In the genomic region with DNA sequence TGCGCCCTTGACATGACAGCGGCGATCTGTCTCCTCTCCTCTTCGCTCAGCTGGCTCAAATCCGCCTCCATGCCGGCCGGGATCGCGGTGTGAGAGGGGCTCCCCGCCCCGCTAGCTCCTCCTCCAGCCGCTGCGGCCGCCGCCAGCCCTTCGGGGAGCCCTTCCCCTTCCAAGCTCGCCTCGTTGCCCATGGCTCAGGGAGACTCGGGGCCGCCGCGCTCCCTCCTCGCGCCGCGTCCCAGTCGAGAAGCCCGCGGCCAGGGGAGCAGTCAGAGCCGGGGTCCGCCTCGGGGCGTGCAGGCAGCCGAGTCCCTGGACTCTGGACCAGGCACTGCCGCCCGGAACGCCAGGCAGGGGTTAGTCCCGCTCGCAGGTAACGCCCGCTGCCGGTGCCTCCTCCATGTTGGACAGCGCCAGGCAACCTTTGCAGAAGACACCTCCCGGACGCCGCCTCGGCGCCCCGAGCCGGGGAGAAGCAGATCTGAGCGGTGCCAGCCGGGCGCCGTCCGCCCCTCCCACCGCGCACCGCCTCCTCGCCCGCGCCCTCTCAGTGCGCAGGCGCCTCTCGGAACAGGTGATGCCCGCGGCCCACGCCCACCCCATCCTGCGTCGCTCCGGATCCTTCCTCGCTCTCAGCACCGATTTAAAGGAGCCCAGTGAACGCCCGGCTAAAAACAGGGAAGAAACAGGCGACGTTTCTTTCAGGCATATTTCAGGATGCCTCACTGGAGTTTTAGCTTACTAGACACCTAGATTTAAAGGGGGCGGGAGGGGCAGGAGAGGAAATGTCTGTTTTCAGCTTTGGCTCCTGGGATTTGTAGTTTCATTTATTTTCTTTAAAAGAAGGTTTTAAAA, we compare ENCODE assay signal across 9 cellular contexts. TPM values are rescaled to one million over a fixed set of nuclear protein-coding genes. Genes with fewer than 3 reads are reported as not detected.
DNase-seq lines count a peak whose midpoint lies in the region; ATAC-seq and TF ChIP-seq lines count a peak whose summit lies in the region.
"Had no signal": no experiment of that assay in that cellular context is flagged by ENCODE, and none has a peak within 500 bp of the region (broad histone marks: within the 10 kb centered on the region; RNA-seq: fewer than 3 reads in every experiment).

A gene with protein sequence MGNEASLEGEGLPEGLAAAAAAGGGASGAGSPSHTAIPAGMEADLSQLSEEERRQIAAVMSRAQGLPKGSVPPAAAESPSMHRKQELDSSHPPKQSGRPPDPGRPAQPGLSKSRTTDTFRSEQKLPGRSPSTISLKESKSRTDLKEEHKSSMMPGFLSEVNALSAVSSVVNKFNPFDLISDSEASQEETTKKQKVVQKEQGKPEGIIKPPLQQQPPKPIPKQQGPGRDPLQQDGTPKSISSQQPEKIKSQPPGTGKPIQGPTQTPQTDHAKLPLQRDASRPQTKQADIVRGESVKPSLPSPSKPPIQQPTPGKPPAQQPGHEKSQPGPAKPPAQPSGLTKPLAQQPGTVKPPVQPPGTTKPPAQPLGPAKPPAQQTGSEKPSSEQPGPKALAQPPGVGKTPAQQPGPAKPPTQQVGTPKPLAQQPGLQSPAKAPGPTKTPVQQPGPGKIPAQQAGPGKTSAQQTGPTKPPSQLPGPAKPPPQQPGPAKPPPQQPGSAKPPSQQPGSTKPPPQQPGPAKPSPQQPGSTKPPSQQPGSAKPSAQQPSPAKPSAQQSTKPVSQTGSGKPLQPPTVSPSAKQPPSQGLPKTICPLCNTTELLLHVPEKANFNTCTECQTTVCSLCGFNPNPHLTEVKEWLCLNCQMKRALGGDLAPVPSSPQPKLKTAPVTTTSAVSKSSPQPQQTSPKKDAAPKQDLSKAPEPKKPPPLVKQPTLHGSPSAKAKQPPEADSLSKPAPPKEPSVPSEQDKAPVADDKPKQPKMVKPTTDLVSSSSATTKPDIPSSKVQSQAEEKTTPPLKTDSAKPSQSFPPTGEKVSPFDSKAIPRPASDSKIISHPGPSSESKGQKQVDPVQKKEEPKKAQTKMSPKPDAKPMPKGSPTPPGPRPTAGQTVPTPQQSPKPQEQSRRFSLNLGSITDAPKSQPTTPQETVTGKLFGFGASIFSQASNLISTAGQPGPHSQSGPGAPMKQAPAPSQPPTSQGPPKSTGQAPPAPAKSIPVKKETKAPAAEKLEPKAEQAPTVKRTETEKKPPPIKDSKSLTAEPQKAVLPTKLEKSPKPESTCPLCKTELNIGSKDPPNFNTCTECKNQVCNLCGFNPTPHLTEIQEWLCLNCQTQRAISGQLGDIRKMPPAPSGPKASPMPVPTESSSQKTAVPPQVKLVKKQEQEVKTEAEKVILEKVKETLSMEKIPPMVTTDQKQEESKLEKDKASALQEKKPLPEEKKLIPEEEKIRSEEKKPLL (N-terminal part only) (minus strand): TSS at position 483 of the 855 bp plus-strand sequence. CDS start 292 bp downstream, at position 191.

- H3K36me3 Mint-ChIP-seq in CD8-positive, alpha-beta memory T cell = no peaks in the 10 kb centered on the region
- no peaks in the 10 kb centered on the region for H3K36me3 Mint-ChIP-seq in activated T-cell treated with anti-CD3 and anti-CD28 coated beads, Interleukin-2, amount 50 U/mL, for 72 hours (ENCODE audit: insufficient read depth in 2 of 2)

- peak within 1 kb of the TSS in 1 of 8 donors; percentile 8 for H3K27ac Mint-ChIP-seq in CD8-positive, alpha-beta memory T cell
- no peak within 1 kb of the TSS for H3K27ac Mint-ChIP-seq in activated T-cell treated with anti-CD3 and anti-CD28 coated beads, Interleukin-2, amount 50 U/mL, for 72 hours

- TF ChIP-seq RAD21 in neural cell (conservative IDR thresholded peaks at IDR 0.05) = peak; percentile 53

- no peaks in the 10 kb centered on the region for H4K20me1 ChIP-seq in neural cell (ENCODE audit: insufficient read depth)

- H3K79me2 ChIP-seq in neural cell (replicated peaks; ENCODE audit: insufficient read depth, low read length) = peaks cover 31% of the 10 kb centered on the region

- H3K4me2 ChIP-seq in neural cell (ENCODE audit: low read length) = peak within 1 kb of the TSS; percentile 77

- H3K4me3 ChIP-seq in CD8-positive, alpha-beta memory T cell (ENCODE audit: low read length) = no peak within 1 kb of the TSS
- H3K4me3 ChIP-seq in foreskin fibroblast (ENCODE audit: low read depth in 1 of 2, low read length in 2 of 2) (peak within 1 kb of the TSS; percentile 45 to 63), neural cell (ENCODE audit: low read length) (peak within 1 kb of the TSS; percentile 92), testis (peak within 1 kb of the TSS; percentile 57 to 93)

- ATAC-seq in GM21390 (IDR thresholded peaks at IDR 0.05; ENCODE audit: unreplicated experiment) = peak; percentile 93
- ATAC-seq in activated T-cell treated with anti-CD3 and anti-CD28 coated beads, Interleukin-2, amount 50 U/mL, for 72 hours (replicated peaks in 1 of 2) = peak; percentile 98

- H2AFZ ChIP-seq in neural cell (ENCODE audit: low read depth, low read length) = peak within 1 kb of the TSS; percentile 73

- H3K9me3 Mint-ChIP-seq in CD8-positive, alpha-beta memory T cell = peaks cover 0 to 16% (median 6%) of the 10 kb centered on the region in 5 donors
- H3K9me3 Mint-ChIP-seq in activated T-cell treated with anti-CD3 and anti-CD28 coated beads, Interleukin-2, amount 50 U/mL, for 72 hours = no peaks in the 10 kb centered on the region

- peak; percentile 59 for TF ChIP-seq EP300 in neural cell (conservative IDR thresholded peaks at IDR 0.05; ENCODE audit: poor library complexity, severe bottlenecking)

- peak; percentile 4 for TF ChIP-seq POLR2A in testis (IDR thresholded peaks at IDR 0.05)

- H3K9ac ChIP-seq in neural cell (ENCODE audit: low read length) = peak within 1 kb of the TSS; percentile 97

- intact Hi-C loops in testis (cut with DNase I; ENCODE audit: low total_unique reads) = no loop called here

- 0 to 1% methylated on average over 5 to 70 of the region's 77 CpGs for WGBS in testis, 2 donors

- peak within 1 kb of the TSS in 4 of 7 donors; percentile 35 to 53 (median 49) for H3K4me3 Mint-ChIP-seq in CD8-positive, alpha-beta memory T cell
- H3K4me3 Mint-ChIP-seq in activated T-cell treated with anti-CD3 and anti-CD28 coated beads, Interleukin-2, amount 50 U/mL, for 72 hours = peak within 1 kb of the TSS; percentile 54 to 71

- CTCF ChIA-PET in CD8-positive, alpha-beta memory T cell (lab: Charles Lee) = no interaction called here

- no peak within 1 kb of the TSS for H3K27ac ChIP-seq in CD8-positive, alpha-beta memory T cell (ENCODE audit: low read depth, low read length)
- H3K27ac ChIP-seq in neural cell (ENCODE audit: low read length) = peak within 1 kb of the TSS; percentile 97
- H3K27ac ChIP-seq in testis = peak within 1 kb of the TSS; percentile 87 to 92

- H3K9me2 ChIP-seq in neural cell (ENCODE audit: insufficient read depth, low read length) = no peaks in the 10 kb centered on the region

- H3K4me1 Mint-ChIP-seq in CD8-positive, alpha-beta memory T cell = peaks cover 3 to 8% (median 4%) of the 10 kb centered on the region in 3 donors
- H3K4me1 Mint-ChIP-seq in activated T-cell treated with anti-CD3 and anti-CD28 coated beads, Interleukin-2, amount 50 U/mL, for 72 hours (ENCODE audit: low read depth) = no peaks in the 10 kb centered on the region

- H3F3A ChIP-seq in neural cell (ENCODE audit: insufficient read depth, low read length, poor library complexity, severe bottlenecking) = no peaks in the 10 kb centered on the region

- no peaks in the 10 kb centered on the region for H3K4me1 ChIP-seq in CD8-positive, alpha-beta memory T cell (ENCODE audit: insufficient read depth, low read length)
- H3K4me1 ChIP-seq in testis = no peaks in the 10 kb centered on the region

- peak in 3 of 5 donors; percentile 2 to 53 (median 43) for DNase-seq in CD8-positive, alpha-beta memory T cell
- DNase-seq in HT1080 (ENCODE audit: low read depth) (peak; percentile 97), NOMO-1 treated with dmso at 0.1 percent for 144 hours (lab: John Stamatoyannopoulos, UW; ENCODE audit: unreplicated experiment) (peak; percentile 99), foreskin fibroblast (peak; percentile 61 to 88), testis (peak; percentile 92)
- peak; percentile 67 to 73 for DNase-seq in activated T-cell treated with anti-CD3 and anti-CD28 coated beads, Interleukin-2, amount 50 U/mL, for 72 hours

- H3K27me3 Mint-ChIP-seq in CD8-positive, alpha-beta memory T cell = peaks cover 3% of the 10 kb centered on the region in 2 donors
- peaks cover 21% of the 10 kb centered on the region for H3K27me3 Mint-ChIP-seq in activated T-cell treated with anti-CD3 and anti-CD28 coated beads, Interleukin-2, amount 50 U/mL, for 72 hours (ENCODE audit: low read depth)

- no peaks in the 10 kb centered on the region for H3K27me3 ChIP-seq in CD8-positive, alpha-beta memory T cell (ENCODE audit: insufficient read depth, low read length, poor library complexity, severe bottlenecking)
- H3K27me3 ChIP-seq in neural cell (ENCODE audit: insufficient read depth, low read depth, low read length) (no peaks in the 10 kb centered on the region), testis (no peaks in the 10 kb centered on the region)

- TF ChIP-seq CTCF in foreskin fibroblast (IDR thresholded peaks at IDR 0.05; ENCODE audit: low read depth, low read length) = no peak
- TF ChIP-seq CTCF in neural cell (IDR thresholded peaks at IDR 0.05; ENCODE audit: poor library complexity, severe bottlenecking) = peak; percentile 16
- no peak for TF ChIP-seq CTCF in testis (IDR thresholded peaks at IDR 0.05)

- no peaks in the 10 kb centered on the region for H3K9me3 ChIP-seq in CD8-positive, alpha-beta memory T cell (ENCODE audit: low read length)
- no peaks in the 10 kb centered on the region for H3K9me3 ChIP-seq in neural cell (ENCODE audit: low read length)
- no peaks in the 10 kb centered on the region for H3K9me3 ChIP-seq in testis

- POLR2A ChIA-PET in CD8-positive, alpha-beta memory T cell (lab: Charles Lee) = no interaction called here

- no peaks in the 10 kb centered on the region for H3K36me3 ChIP-seq in CD8-positive, alpha-beta memory T cell (ENCODE audit: insufficient read depth, low read length)
- H3K36me3 ChIP-seq in neural cell (ENCODE audit: insufficient read depth, low read length) = no peaks in the 10 kb centered on the region
- H3K36me3 ChIP-seq in testis (ENCODE audit: low read depth, missing control alignments) = no peaks in the 10 kb centered on the region

TF ChIP-seq in neural cell, 6 proteins besides CTCF, POLR2A, EP300 and RAD21 (continues in another document):
- peak; percentile 37 for TF ChIP-seq SMC3 (conservative IDR thresholded peaks at IDR 0.05; ENCODE audit: poor library complexity)
- TF ChIP-seq MXI1 (conservative IDR thresholded peaks at IDR 0.05; ENCODE audit: poor library complexity, severe bottlenecking) = peak; percentile 87
- TF ChIP-seq POLR2AphosphoS5 (IDR thresholded peaks at IDR 0.05) = peak; percentile 94
- TF ChIP-seq TAF1 (IDR thresholded peaks at IDR 0.05; ENCODE audit: low read depth) = peak; percentile 95

RNA-seq across cellular contexts. Expression of the gene that starts here (rescaled TPM):
- not detected for total RNA-seq in CD8-positive, alpha-beta memory T cell
- not detected for polyA plus RNA-seq in CD8-positive, alpha-beta memory T cell
- total RNA-seq in HT1080 (2014; rRNA removed; shearing (Covaris generic)) = 1.4 and 2.2 TPM in 2 replicates
- 0.81 and 3.1 TPM in 2 replicates for polyA plus RNA-seq in HT1080 (2015; cell fraction: cytosol; rRNA removed)
- polyA plus RNA-seq in HT1080 (2015; cell fraction: nucleus; rRNA removed) = 2.4 and 3.0 TPM in 2 replicates
- total RNA-seq in activated T-cell treated with anti-CD3 and anti-CD28 coated beads, Interleukin-2, amount 50 U/mL, for 72 hours = under 1 TPM; 0.02 to 0.22 TPM
- polyA plus RNA-seq in neural cell (25.5 and 27.4 TPM in 2 replicates), testis (ENCODE audit: insufficient read depth, low read depth, low replicate concordance) (6.4 TPM)
- 118 and 175 TPM in 2 replicates for polyA minus RNA-seq in neural cell
- total RNA-seq in testis = 10 to 100 TPM; 20.4 to 29.4 TPM
- total RNA-seq: T-helper 1 cell treated with Interleukin-12 subunit alpha and Interleukin-12 subunit beta and Interleukin-4 antibody, amounts not matched to agents 30 ng/mL and 1 ng/mL, for 36 hours had no signal

Comparison
In these comparisons a context has a peak if more than half of its experiments do, and no peak if none do; other contexts are left out.
1. Peak in DNase-seq in CD8-positive, alpha-beta memory T cell; RNA of the gene not detected or under 1 TPM.
2. Peak in DNase-seq and ATAC-seq in activated T-cell treated with anti-CD3 and anti-CD28 coated beads, Interleukin-2, amount 50 U/mL, for 72 hours; RNA of the gene not detected or under 1 TPM.
3. DNase-seq: peak in every context shown above with its lines; median percentile 99 in NOMO-1 treated with dmso at 0.1 percent for 144 hours; 97 in HT1080; 92 in testis; 74 in foreskin fibroblast; 70 in activated T-cell treated with anti-CD3 and anti-CD28 coated beads, Interleukin-2, amount 50 U/mL, for 72 hours; 43 in CD8-positive, alpha-beta memory T cell.